1 cellular context compared by ENCODE assay signal in the genomic region with DNA sequence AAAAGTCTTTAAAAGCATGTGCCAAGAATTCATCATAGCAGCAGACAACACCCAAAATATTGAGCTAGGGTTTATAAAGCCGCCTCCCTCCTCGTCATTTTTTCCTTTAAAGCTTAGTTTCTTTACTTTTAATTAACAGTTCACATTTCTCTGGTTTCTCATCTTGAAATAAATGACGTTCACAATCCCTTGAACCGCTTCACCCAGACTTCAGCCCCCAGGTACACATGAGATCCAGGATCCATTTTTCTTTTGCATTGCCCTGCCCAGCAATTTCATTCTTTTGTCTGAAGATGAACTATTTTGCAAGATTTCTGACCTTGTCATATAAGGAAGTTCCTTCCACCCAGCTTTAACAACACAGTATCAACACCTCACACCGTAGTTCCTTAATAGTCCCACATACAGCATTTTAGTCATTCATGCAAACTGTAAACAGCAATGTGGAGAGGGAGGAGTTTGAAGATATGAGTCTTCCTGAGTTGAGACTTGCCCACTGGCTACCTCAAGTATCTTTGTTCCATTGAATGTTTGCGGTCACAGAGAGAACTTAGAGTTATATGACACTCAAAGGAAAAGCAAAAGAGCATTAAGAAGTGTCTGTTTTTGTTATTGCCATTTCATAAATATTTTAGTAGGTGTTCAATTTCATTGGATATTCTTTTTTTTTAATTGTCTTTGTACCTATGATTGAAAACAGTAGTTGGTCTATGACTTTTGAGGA.
TF ChIP-seq lines count a peak whose summit lies in the region.

No MANE protein-coding gene starts in this region.

TF ChIP-seq in K562, 482 proteins besides CTCF, POLR2A, EP300 and RAD21 (continued from another document and continues in another):
- TF ChIP-seq, protein P1, sequence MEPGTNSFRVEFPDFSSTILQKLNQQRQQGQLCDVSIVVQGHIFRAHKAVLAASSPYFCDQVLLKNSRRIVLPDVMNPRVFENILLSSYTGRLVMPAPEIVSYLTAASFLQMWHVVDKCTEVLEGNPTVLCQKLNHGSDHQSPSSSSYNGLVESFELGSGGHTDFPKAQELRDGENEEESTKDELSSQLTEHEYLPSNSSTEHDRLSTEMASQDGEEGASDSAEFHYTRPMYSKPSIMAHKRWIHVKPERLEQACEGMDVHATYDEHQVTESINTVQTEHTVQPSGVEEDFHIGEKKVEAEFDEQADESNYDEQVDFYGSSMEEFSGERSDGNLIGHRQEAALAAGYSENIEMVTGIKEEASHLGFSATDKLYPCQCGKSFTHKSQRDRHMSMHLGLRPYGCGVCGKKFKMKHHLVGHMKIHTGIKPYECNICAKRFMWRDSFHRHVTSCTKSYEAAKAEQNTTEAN (CRISPR knock-in tag; IDR thresholded peaks at IDR 0.05) = no peak
- TF ChIP-seq PHB (CRISPR knock-in tag; IDR thresholded peaks at IDR 0.05) (no peak), ZNF134 (CRISPR knock-in tag; conservative IDR thresholded peaks at IDR 0.05) (no peak), HDAC1 (IDR thresholded peaks at IDR 0.05) (peak in 1 of 2 experiments; percentile 33; a peak in 2 of 4 replicates), KLF13 (tag; IDR thresholded peaks at IDR 0.05; ENCODE audit: borderline replicate concordance, low read depth) (no peak), NFATC3 (IDR thresholded peaks at IDR 0.05) (0 out of 2 replicates have a peak, but pooled peaks have one; percentile 16), CHD4 (IDR thresholded peaks at IDR 0.05; ENCODE audit: insufficient read depth, insufficient replicate concordance, low read depth, low read length, poor library complexity, severe bottlenecking) (no peak), ASH1L (IDR thresholded peaks at IDR 0.05; ENCODE audit: borderline replicate concordance, low read depth, partially characterized antibody) (no peak), ZFPM2 (CRISPR knock-in tag; IDR thresholded peaks at IDR 0.05) (no peak), PHB2 (IDR thresholded peaks at IDR 0.05; ENCODE audit: low read depth) (no peak), BRD4 (IDR thresholded peaks at IDR 0.05) (no peak), ZNF175 (CRISPR knock-in tag; IDR thresholded peaks at IDR 0.05; ENCODE audit: low read depth) (no peak), XRCC5 (IDR thresholded peaks at IDR 0.05; ENCODE audit: low read depth, low read length) (no peak), HMG20B (CRISPR knock-in tag; IDR thresholded peaks at IDR 0.05) (no peak), ZNF586 (CRISPR knock-in tag; conservative IDR thresholded peaks at IDR 0.05) (no peak), ZNF253 (CRISPR knock-in tag; conservative IDR thresholded peaks at IDR 0.05) (no peak), IFI16 (CRISPR knock-in tag; IDR thresholded peaks at IDR 0.05) (no peak), ARID2 (IDR thresholded peaks at IDR 0.05) (no peak), TBP (optimal IDR thresholded peaks at IDR 0.05; ENCODE audit: low read depth, low read length) (peak; percentile 32), ZNF695 (CRISPR knock-in tag; IDR thresholded peaks at IDR 0.05) (no peak), SIRT6 (IDR thresholded peaks at IDR 0.05; ENCODE audit: low read depth, low read length) (no peak), PRMT5 (CRISPR knock-in tag; IDR thresholded peaks at IDR 0.05) (no peak), U2AF1 (optimal IDR thresholded peaks at IDR 0.05; ENCODE audit: low read depth, low read length) (no peak), U2AF2 (optimal IDR thresholded peaks at IDR 0.05; ENCODE audit: low read depth, low read length) (no peak), ETS2 (tag; IDR thresholded peaks at IDR 0.05; ENCODE audit: borderline replicate concordance, poor library complexity, severe bottlenecking) (no peak), GTF2E2 (tag; IDR thresholded peaks at IDR 0.05) (peak; percentile 78), TCFL5 (CRISPR knock-in tag; conservative IDR thresholded peaks at IDR 0.05) (no peak), ZNF57 (CRISPR knock-in tag; IDR thresholded peaks at IDR 0.05) (no peak), ZNF76 (CRISPR knock-in tag; IDR thresholded peaks at IDR 0.05; ENCODE audit: borderline replicate concordance) (no peak), ZNF146 (CRISPR knock-in tag; IDR thresholded peaks at IDR 0.05; ENCODE audit: unreplicated experiment) (no peak), GATA2 (CRISPR knock-in tag; IDR thresholded peaks at IDR 0.05) (peak; percentile 66), CBX5 (IDR thresholded peaks at IDR 0.05; ENCODE audit: borderline replicate concordance, low read depth) (no peak), CBX2 (IDR thresholded peaks at IDR 0.05; ENCODE audit: insufficient read depth, low read length, poor library complexity, severe bottlenecking) (no peak), TBL1XR1 (IDR thresholded peaks at IDR 0.05; ENCODE audit: low read length in 2 of 2) (no peak; a peak in 1 of 4 replicates), SMARCA5 (IDR thresholded peaks at IDR 0.05) (no peak; the same call in 1 of the 2 replicates), GATAD2B (IDR thresholded peaks at IDR 0.05; ENCODE audit: borderline replicate concordance) (no peak), ZNF644 (tag; IDR thresholded peaks at IDR 0.05; ENCODE audit: low read depth) (no peak), ZSCAN29 (IDR thresholded peaks at IDR 0.05) (no peak), ZNF79 (CRISPR knock-in tag; IDR thresholded peaks at IDR 0.05; ENCODE audit: low read depth) (no peak)
- TF ChIP-seq, protein P2, sequence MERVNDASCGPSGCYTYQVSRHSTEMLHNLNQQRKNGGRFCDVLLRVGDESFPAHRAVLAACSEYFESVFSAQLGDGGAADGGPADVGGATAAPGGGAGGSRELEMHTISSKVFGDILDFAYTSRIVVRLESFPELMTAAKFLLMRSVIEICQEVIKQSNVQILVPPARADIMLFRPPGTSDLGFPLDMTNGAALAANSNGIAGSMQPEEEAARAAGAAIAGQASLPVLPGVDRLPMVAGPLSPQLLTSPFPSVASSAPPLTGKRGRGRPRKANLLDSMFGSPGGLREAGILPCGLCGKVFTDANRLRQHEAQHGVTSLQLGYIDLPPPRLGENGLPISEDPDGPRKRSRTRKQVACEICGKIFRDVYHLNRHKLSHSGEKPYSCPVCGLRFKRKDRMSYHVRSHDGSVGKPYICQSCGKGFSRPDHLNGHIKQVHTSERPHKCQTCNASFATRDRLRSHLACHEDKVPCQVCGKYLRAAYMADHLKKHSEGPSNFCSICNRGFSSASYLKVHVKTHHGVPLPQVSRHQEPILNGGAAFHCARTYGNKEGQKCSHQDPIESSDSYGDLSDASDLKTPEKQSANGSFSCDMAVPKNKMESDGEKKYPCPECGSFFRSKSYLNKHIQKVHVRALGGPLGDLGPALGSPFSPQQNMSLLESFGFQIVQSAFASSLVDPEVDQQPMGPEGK (CRISPR knock-in tag; IDR thresholded peaks at IDR 0.05; ENCODE audit: borderline replicate concordance) = no peak
- TF ChIP-seq, protein P3, sequence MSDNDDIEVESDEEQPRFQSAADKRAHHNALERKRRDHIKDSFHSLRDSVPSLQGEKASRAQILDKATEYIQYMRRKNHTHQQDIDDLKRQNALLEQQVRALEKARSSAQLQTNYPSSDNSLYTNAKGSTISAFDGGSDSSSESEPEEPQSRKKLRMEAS (CRISPR knock-in tag; IDR thresholded peaks at IDR 0.05) = no peak
- TF ChIP-seq, protein P4, sequence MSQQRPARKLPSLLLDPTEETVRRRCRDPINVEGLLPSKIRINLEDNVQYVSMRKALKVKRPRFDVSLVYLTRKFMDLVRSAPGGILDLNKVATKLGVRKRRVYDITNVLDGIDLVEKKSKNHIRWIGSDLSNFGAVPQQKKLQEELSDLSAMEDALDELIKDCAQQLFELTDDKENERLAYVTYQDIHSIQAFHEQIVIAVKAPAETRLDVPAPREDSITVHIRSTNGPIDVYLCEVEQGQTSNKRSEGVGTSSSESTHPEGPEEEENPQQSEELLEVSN (IDR thresholded peaks at IDR 0.05; ENCODE audit: borderline replicate concordance in 1 of 2, extremely low read depth in 1 of 2, insufficient read depth in 1 of 2, insufficient read length in 1 of 2, low read depth in 1 of 2, low read length in 1 of 2, poor library complexity in 1 of 2, severe bottlenecking in 1 of 2) = no peak
- TF ChIP-seq, protein P5, sequence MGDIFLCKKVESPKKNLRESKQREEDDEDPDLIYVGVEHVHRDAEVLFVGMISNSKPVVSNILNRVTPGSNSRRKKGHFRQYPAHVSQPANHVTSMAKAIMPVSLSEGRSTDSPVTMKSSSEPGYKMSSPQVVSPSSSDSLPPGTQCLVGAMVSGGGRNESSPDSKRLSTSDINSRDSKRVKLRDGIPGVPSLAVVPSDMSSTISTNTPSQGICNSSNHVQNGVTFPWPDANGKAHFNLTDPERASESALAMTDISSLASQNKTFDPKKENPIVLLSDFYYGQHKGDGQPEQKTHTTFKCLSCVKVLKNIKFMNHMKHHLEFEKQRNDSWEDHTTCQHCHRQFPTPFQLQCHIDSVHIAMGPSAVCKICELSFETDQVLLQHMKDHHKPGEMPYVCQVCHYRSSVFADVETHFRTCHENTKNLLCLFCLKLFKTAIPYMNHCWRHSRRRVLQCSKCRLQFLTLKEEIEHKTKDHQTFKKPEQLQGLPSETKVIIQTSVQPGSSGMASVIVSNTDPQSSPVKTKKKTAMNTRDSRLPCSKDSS (IDR thresholded peaks at IDR 0.05; ENCODE audit: low read depth, partially characterized antibody) = no peak
- TF ChIP-seq, protein P6, sequence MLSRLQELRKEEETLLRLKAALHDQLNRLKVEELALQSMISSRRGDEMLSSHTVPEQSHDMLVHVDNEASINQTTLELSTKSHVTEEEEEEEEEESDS (CRISPR knock-in tag; IDR thresholded peaks at IDR 0.05) = no peak
- TF ChIP-seq, protein P7, sequence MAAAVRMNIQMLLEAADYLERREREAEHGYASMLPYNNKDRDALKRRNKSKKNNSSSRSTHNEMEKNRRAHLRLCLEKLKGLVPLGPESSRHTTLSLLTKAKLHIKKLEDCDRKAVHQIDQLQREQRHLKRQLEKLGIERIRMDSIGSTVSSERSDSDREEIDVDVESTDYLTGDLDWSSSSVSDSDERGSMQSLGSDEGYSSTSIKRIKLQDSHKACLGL (CRISPR knock-in tag; IDR thresholded peaks at IDR 0.05; ENCODE audit: borderline replicate concordance, poor library complexity, severe bottlenecking) = no peak
- TF ChIP-seq, protein P8, sequence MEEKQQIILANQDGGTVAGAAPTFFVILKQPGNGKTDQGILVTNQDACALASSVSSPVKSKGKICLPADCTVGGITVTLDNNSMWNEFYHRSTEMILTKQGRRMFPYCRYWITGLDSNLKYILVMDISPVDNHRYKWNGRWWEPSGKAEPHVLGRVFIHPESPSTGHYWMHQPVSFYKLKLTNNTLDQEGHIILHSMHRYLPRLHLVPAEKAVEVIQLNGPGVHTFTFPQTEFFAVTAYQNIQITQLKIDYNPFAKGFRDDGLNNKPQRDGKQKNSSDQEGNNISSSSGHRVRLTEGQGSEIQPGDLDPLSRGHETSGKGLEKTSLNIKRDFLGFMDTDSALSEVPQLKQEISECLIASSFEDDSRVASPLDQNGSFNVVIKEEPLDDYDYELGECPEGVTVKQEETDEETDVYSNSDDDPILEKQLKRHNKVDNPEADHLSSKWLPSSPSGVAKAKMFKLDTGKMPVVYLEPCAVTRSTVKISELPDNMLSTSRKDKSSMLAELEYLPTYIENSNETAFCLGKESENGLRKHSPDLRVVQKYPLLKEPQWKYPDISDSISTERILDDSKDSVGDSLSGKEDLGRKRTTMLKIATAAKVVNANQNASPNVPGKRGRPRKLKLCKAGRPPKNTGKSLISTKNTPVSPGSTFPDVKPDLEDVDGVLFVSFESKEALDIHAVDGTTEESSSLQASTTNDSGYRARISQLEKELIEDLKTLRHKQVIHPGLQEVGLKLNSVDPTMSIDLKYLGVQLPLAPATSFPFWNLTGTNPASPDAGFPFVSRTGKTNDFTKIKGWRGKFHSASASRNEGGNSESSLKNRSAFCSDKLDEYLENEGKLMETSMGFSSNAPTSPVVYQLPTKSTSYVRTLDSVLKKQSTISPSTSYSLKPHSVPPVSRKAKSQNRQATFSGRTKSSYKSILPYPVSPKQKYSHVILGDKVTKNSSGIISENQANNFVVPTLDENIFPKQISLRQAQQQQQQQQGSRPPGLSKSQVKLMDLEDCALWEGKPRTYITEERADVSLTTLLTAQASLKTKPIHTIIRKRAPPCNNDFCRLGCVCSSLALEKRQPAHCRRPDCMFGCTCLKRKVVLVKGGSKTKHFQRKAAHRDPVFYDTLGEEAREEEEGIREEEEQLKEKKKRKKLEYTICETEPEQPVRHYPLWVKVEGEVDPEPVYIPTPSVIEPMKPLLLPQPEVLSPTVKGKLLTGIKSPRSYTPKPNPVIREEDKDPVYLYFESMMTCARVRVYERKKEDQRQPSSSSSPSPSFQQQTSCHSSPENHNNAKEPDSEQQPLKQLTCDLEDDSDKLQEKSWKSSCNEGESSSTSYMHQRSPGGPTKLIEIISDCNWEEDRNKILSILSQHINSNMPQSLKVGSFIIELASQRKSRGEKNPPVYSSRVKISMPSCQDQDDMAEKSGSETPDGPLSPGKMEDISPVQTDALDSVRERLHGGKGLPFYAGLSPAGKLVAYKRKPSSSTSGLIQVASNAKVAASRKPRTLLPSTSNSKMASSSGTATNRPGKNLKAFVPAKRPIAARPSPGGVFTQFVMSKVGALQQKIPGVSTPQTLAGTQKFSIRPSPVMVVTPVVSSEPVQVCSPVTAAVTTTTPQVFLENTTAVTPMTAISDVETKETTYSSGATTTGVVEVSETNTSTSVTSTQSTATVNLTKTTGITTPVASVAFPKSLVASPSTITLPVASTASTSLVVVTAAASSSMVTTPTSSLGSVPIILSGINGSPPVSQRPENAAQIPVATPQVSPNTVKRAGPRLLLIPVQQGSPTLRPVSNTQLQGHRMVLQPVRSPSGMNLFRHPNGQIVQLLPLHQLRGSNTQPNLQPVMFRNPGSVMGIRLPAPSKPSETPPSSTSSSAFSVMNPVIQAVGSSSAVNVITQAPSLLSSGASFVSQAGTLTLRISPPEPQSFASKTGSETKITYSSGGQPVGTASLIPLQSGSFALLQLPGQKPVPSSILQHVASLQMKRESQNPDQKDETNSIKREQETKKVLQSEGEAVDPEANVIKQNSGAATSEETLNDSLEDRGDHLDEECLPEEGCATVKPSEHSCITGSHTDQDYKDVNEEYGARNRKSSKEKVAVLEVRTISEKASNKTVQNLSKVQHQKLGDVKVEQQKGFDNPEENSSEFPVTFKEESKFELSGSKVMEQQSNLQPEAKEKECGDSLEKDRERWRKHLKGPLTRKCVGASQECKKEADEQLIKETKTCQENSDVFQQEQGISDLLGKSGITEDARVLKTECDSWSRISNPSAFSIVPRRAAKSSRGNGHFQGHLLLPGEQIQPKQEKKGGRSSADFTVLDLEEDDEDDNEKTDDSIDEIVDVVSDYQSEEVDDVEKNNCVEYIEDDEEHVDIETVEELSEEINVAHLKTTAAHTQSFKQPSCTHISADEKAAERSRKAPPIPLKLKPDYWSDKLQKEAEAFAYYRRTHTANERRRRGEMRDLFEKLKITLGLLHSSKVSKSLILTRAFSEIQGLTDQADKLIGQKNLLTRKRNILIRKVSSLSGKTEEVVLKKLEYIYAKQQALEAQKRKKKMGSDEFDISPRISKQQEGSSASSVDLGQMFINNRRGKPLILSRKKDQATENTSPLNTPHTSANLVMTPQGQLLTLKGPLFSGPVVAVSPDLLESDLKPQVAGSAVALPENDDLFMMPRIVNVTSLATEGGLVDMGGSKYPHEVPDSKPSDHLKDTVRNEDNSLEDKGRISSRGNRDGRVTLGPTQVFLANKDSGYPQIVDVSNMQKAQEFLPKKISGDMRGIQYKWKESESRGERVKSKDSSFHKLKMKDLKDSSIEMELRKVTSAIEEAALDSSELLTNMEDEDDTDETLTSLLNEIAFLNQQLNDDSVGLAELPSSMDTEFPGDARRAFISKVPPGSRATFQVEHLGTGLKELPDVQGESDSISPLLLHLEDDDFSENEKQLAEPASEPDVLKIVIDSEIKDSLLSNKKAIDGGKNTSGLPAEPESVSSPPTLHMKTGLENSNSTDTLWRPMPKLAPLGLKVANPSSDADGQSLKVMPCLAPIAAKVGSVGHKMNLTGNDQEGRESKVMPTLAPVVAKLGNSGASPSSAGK (IDR thresholded peaks at IDR 0.05) = no peak
